In the genomic region with DNA sequence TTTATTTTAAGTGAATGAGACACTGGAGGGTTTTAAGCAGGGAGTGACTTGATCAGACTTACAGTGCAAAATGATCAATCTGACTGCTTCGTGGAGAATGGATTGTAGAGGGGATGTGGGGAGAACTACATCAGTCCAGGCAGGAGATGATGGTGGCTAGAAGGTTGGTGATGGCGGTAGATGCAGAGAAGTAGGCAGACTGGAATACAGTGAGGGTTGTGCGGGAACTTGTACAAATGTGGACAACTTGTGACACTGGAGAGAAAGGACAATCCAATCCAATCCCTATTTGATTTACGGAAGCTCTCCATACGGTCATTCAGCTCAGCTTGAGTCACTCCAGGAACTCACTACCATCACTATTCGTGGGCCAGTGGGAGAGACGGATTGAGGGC, we compare ENCODE assay signal across 8 cellular contexts. TPM values are rescaled to one million over a fixed set of nuclear protein-coding genes. Genes with fewer than 3 reads are reported as not detected.
DNase-seq lines count a peak whose midpoint lies in the region; ATAC-seq and TF ChIP-seq lines count a peak whose summit lies in the region.

No MANE protein-coding gene starts in this region.

- H3K36me3 ChIP-seq in DOHH2 (ENCODE audit: control insufficient read depth, low read length) (peaks cover 32% of the 10 kb centered on the region), SJSA1 (peaks cover 49% of the 10 kb centered on the region), esophagus squamous epithelium (peaks cover 0 to 23% (median 5%) of the 10 kb centered on the region in 3 donors), prostate gland (no peaks in the 10 kb centered on the region)

- peaks cover 52% of the 10 kb centered on the region for H3K79me2 ChIP-seq in DOHH2 (ENCODE audit: control insufficient read depth, low read length)

- H3K27me3 ChIP-seq in DOHH2 (ENCODE audit: control insufficient read depth, low read length) (no peaks in the 10 kb centered on the region), SJSA1 (replicated peaks) (no peaks in the 10 kb centered on the region), esophagus squamous epithelium (no peaks in the 10 kb centered on the region), prostate gland (replicated peaks; ENCODE audit: insufficient read depth) (no peaks in the 10 kb centered on the region)

- H3K4me1 ChIP-seq in DOHH2 (ENCODE audit: control insufficient read depth, low read length), result peaks cover 21% of the 10 kb centered on the region
- H3K4me1 ChIP-seq in SJSA1 (replicated peaks), result peaks cover 27% of the 10 kb centered on the region
- peaks cover 18 to 56% (median 25%) of the 10 kb centered on the region in 3 donors for H3K4me1 ChIP-seq in esophagus squamous epithelium
- peaks cover 25% of the 10 kb centered on the region for H3K4me1 ChIP-seq in prostate gland (replicated peaks)

- H3K9me2 ChIP-seq in DOHH2 (replicated peaks; ENCODE audit: control insufficient read depth, low read length), result no peaks in the 10 kb centered on the region

- DNase-seq in SJSA1 (ENCODE audit: low read depth in 1 of 2, low spot score in 2 of 2) (no peak), esophagus squamous epithelium (lab: John Stamatoyannopoulos, UW) (no peak), prostate gland (ENCODE audit: low spot score) (no peak), NAMALWA (ENCODE audit: low spot score) (no peak), NCI-H446 (lab: John Stamatoyannopoulos, UW) (no peak)

- H3K27ac ChIP-seq in DOHH2 (ENCODE audit: low read depth, low read length), result peak overlapping the region; percentile 61
- peak overlapping the region; percentile 83 for H3K27ac ChIP-seq in SJSA1
- peak overlapping the region; percentile 90 to 97 (median 95) for H3K27ac ChIP-seq in esophagus squamous epithelium
- peak overlapping the region; percentile 93 to 95 for H3K27ac ChIP-seq in prostate gland

- no peak for TF ChIP-seq CTCF in DOHH2 (IDR thresholded peaks at IDR 0.05; ENCODE audit: low read depth, low read length, poor library complexity, severe bottlenecking)
- TF ChIP-seq CTCF in esophagus squamous epithelium (IDR thresholded peaks at IDR 0.05), result no peak
- TF ChIP-seq CTCF in prostate gland (IDR thresholded peaks at IDR 0.05), result no peak

- WGBS in esophagus squamous epithelium, 2 donors, result 22 to 26% methylated on average over 5 to 7 of the region's 7 CpGs
- WGBS in prostate gland, result 15% methylated on average over 7 of the region's 7 CpGs

- H3K4me2 ChIP-seq in DOHH2 (ENCODE audit: low read length), result peak overlapping the region; percentile 96

- intact Hi-C loops in esophagus squamous epithelium (cut with DNase I), result no loop called here
- intact Hi-C loops in prostate gland (cut with DNase I), result loop anchor here (10.0 kb wide), 1 partner anchor 135 kb away; no protein-coding TSS in a partner anchor

- TF ChIP-seq POLR2A in esophagus squamous epithelium (IDR thresholded peaks at IDR 0.05) (no peak), prostate gland (IDR thresholded peaks at IDR 0.05) (no peak)

- H4K20me1 ChIP-seq in DOHH2 (ENCODE audit: control insufficient read depth, insufficient read depth, low read depth, low read length), result peaks cover 7% of the 10 kb centered on the region; the same call in 1 of the 2 replicates

- no peaks in the 10 kb centered on the region for H3K9me3 ChIP-seq in DOHH2 (ENCODE audit: control insufficient read depth, insufficient read depth, low read length)
- no peaks in the 10 kb centered on the region for H3K9me3 ChIP-seq in SJSA1 (replicated peaks)
- no peaks in the 10 kb centered on the region for H3K9me3 ChIP-seq in esophagus squamous epithelium
- H3K9me3 ChIP-seq in prostate gland, result no peaks in the 10 kb centered on the region

- H3K4me3 ChIP-seq in DOHH2 (ENCODE audit: low read length) (peak overlapping the region; percentile 88), SJSA1 (peak overlapping the region; percentile 90), esophagus squamous epithelium (peak overlapping the region; percentile 68 to 93 (median 88)), prostate gland (peak overlapping the region; percentile 91 to 98)

- ATAC-seq in GM19328 (IDR thresholded peaks at IDR 0.05; ENCODE audit: unreplicated experiment), result no peak
- ATAC-seq in GM18870 (IDR thresholded peaks at IDR 0.05; ENCODE audit: unreplicated experiment), result no peak

- H3F3A ChIP-seq in DOHH2 (ENCODE audit: control insufficient read depth, insufficient read depth), result peaks cover 13% of the 10 kb centered on the region

RNA-seq across cellular contexts. Expression of a gene that starts 0.6 kb away (rescaled TPM):
- 5.3 and 10.0 TPM in 2 replicates for total RNA-seq in SJSA1 (2014; rRNA removed; shearing (Covaris generic))
- total RNA-seq in esophagus squamous epithelium (1 to 10 TPM; 1.1 to 4.0 (median 1.4) TPM), prostate gland (10 to 100 TPM in 1 of 2 donors, 1 to 10 TPM in 1; 4.7 to 11.7 TPM)

RNA-seq across cellular contexts. Expression of a gene that starts 0.7 kb away (rescaled TPM):
- total RNA-seq in SJSA1 (2014; rRNA removed; shearing (Covaris generic)), result 46.6 and 65.8 TPM in 2 replicates
- total RNA-seq in esophagus squamous epithelium, result 10 to 100 TPM; 12.4 to 26.3 (median 20.5) TPM
- 10 to 100 TPM; 49.6 to 64.2 TPM for total RNA-seq in prostate gland

RNA-seq across cellular contexts. Expression of a gene that starts 39.3 kb away (rescaled TPM):
- 24.5 and 39.0 TPM in 2 replicates for total RNA-seq in SJSA1 (2014; rRNA removed; shearing (Covaris generic))
- total RNA-seq in esophagus squamous epithelium (10 to 100 TPM in 3 of 4 donors, 1 to 10 TPM in 1; 6.3 to 46.3 (median 29.6) TPM), prostate gland (10 to 100 TPM; 19.4 to 31.0 TPM)

RNA-seq across cellular contexts. Expression of a gene that starts 55.3 kb away (rescaled TPM):
- 0.05 TPM in 1 of 2 replicates, not detected in the other for total RNA-seq in SJSA1 (2014; rRNA removed; shearing (Covaris generic))
- total RNA-seq in esophagus squamous epithelium (1 to 10 TPM in 2 of 4 donors, under 1 TPM in 2; 0.04 to 3.8 (median 2.2) TPM), prostate gland (under 1 TPM in 1 of 2 donors, not detected in 1; 0.91 TPM)
